ENCODE assay signal across 9 cellular contexts in the genomic region with DNA sequence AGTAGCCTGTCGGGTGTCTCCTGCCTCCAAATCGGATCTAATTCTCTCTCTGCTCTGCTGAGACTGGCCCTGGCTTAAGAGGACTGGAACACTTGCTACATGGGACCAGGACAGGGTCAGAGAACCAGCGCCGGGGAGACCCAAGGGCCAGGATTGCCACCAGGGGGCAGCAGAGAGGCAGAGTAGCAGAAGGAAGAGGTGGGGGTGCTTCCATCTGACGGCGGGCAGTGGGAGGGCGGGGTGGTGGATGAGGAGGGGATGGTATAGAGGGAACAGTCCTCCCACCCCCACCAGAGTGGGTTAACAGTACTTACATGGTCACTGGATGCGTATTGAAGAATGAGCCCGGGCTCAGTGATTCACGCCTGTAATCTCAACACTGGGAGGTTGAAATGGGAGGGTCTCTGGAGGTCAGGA.
DNase-seq lines count a peak whose midpoint lies in the region; ATAC-seq lines count a peak whose summit lies in the region.
"Had no signal": no experiment of that assay in that cellular context is flagged by ENCODE, and none has a peak within 500 bp of the region (broad histone marks: within the 10 kb centered on the region; RNA-seq: fewer than 3 reads in every experiment).

No MANE protein-coding gene starts in this region.

- DNase-seq in NCI-H1436 (lab: John Stamatoyannopoulos, UW): peak; percentile 80
- no peak for DNase-seq in NCI-H1436 treated with DMSO at 0.1 percent for 48 hours (lab: John Stamatoyannopoulos, UW)
- DNase-seq in NCI-H1694 (lab: John Stamatoyannopoulos, UW): peak; percentile 75
- DNase-seq in caudate nucleus (lab: John Stamatoyannopoulos, UW): peak in 56 of 61 donors; percentile 6 to 81 (median 54)
- peak; percentile 29 for DNase-seq in kidney glomerular epithelial cell (lab: John Stamatoyannopoulos, UW)
- peak; percentile 93 to 95 for DNase-seq in stimulated activated CD4-positive, alpha-beta T cell treated with anti-CD3 and anti-CD28 coated beads, Interleukin-2, amount 100 ng/mL, for 48 hours

- ATAC-seq in activated CD4-positive, CD25-positive, alpha-beta regulatory T cell treated with anti-CD3 and anti-CD28 coated beads, Interleukin-2, amount 50 U/mL, for 24 hours: peak; percentile 76 to 85
- no peak for ATAC-seq in HG03196 (IDR thresholded peaks at IDR 0.05; ENCODE audit: unreplicated experiment)

- H3K27ac ChIP-seq in caudate nucleus (ENCODE audit: low read depth, low read length): no peak overlapping the region
- H3K27ac ChIP-seq: BLaER1 treated with 17β-estradiol and CSF1 and Interleukin-3, amounts not matched to agents 10 nM and 100 nM had no signal
